In genomic region chr2:164739966-164740365, GRCh38 we compare ENCODE assay signal across 10 cellular contexts.
A peak's percentile ranks its signal among the peaks of the same experiment; 100 is the strongest.
DNase-seq lines count a peak whose midpoint lies in the region; TF ChIP-seq lines count a peak whose summit lies in the region.
"Had no signal": no experiment of that assay in that cellular context is flagged by ENCODE, and none has a peak within 500 bp of the region (broad histone marks: within the 10 kb centered on the region; RNA-seq: fewer than 3 reads in every experiment).

No MANE protein-coding gene starts in this region.

- H3K27ac ChIP-seq in osteoblast (ENCODE audit: low read depth, low read length) (no peak overlapping the region), colonic mucosa (no peak overlapping the region)
- H3K27ac ChIP-seq: prostate gland had no signal

- intact Hi-C loops in CD14-positive monocyte (cut with micrococcal nuclease) (loop anchor here in 1 of 2 donors (10.0 kb wide), 1 partner anchor 255 kb away; no protein-coding TSS in a partner anchor), colonic mucosa (cut with DNase I) (loop anchor here (2.0 to 5.0 kb wide), 2 partner anchors 102 to 175 kb away; partner anchors contain the start of gene COBLL1)

- peaks cover 0 to 3% (median 0%) of the 10 kb centered on the region in 3 donors for H3K27me3 Mint-ChIP-seq in CD14-positive monocyte (ENCODE audit: low read depth in 3 of 3)

- H3K9me3 Mint-ChIP-seq in CD14-positive monocyte, result no peaks in the 10 kb centered on the region

- H2AFZ ChIP-seq in osteoblast (ENCODE audit: low read length), result no peak overlapping the region

- no peaks in the 10 kb centered on the region for H3K27me3 ChIP-seq in BJ (ENCODE audit: control insufficient read depth, insufficient read depth, low read length)
- no peaks in the 10 kb centered on the region for H3K27me3 ChIP-seq in osteoblast (ENCODE audit: insufficient read depth, low read length)
- H3K27me3 ChIP-seq in colonic mucosa, result no peaks in the 10 kb centered on the region

- no peaks in the 10 kb centered on the region for H3K79me2 ChIP-seq in osteoblast (ENCODE audit: insufficient read depth, low read length)

- POLR2A ChIA-PET in BJ (lab: Charles Lee), result no interaction called here

- peaks cover 7% of the 10 kb centered on the region for H3K4me1 Mint-ChIP-seq in CD14-positive monocyte

- H4K20me1 ChIP-seq in osteoblast (ENCODE audit: insufficient read depth, low read length), result no peaks in the 10 kb centered on the region

- H3K9me3 ChIP-seq in osteoblast (ENCODE audit: low read depth, low read length), result no peaks in the 10 kb centered on the region
- no peaks in the 10 kb centered on the region for H3K9me3 ChIP-seq in colonic mucosa
- H3K9me3 ChIP-seq: prostate gland had no signal

- TF ChIP-seq CTCF in BJ (IDR thresholded peaks at IDR 0.05; ENCODE audit: insufficient read depth, low read depth, low read length) (no peak), osteoblast (IDR thresholded peaks at IDR 0.05; ENCODE audit: extremely low read depth, low read depth, low read length) (no peak), CD14-positive monocyte (IDR thresholded peaks at IDR 0.05) (no peak), colonic mucosa (IDR thresholded peaks at IDR 0.05) (no peak)

- H3K4me1 ChIP-seq in osteoblast (ENCODE audit: insufficient read depth, low read length) (peaks cover 11% of the 10 kb centered on the region), colonic mucosa (peaks cover 5% of the 10 kb centered on the region)
- H3K4me1 ChIP-seq: prostate gland had no signal

- H3K36me3 ChIP-seq in BJ (ENCODE audit: control insufficient read depth, insufficient read depth, low read length) (no peaks in the 10 kb centered on the region; the same call in 1 of the 2 replicates), osteoblast (ENCODE audit: insufficient read depth, low read length) (no peaks in the 10 kb centered on the region), colonic mucosa (no peaks in the 10 kb centered on the region)
- H3K36me3 ChIP-seq: prostate gland had no signal

- H3K27ac Mint-ChIP-seq in CD14-positive monocyte, result peak overlapping the region in 1 of 7 donors; percentile 4

- H3K4me3 ChIP-seq in BJ (ENCODE audit: low read depth, low read length) (no peak overlapping the region), osteoblast (ENCODE audit: insufficient read depth, low read length) (no peak overlapping the region), colonic mucosa (no peak overlapping the region)
- H3K4me3 ChIP-seq: prostate gland had no signal

- H3K4me3 Mint-ChIP-seq in CD14-positive monocyte, result no peak overlapping the region

- DNase-seq in BJ (ENCODE audit: low read depth) (peak; percentile 37), LHCN-M2 (ENCODE audit: low read depth) (peak; percentile 66), dermis blood vessel endothelial cell (peak; percentile 61), osteoblast (ENCODE audit: insufficient read length, low spot score, missing footprints) (peak; percentile 56), NCI-H2171 (lab: John Stamatoyannopoulos, UW) (no peak), NCI-H524 treated with DMSO at 0.1 percent for 48 hours (lab: John Stamatoyannopoulos, UW) (no peak), CD14-positive monocyte (ENCODE audit: low spot score) (no peak), colonic mucosa (no peak)
- DNase-seq: hippocampal formation had no signal

- peak overlapping the region; percentile 54 for H3K4me2 ChIP-seq in osteoblast (ENCODE audit: insufficient read depth, low read length)

- CTCF ChIA-PET in BJ (lab: Yijun Ruan, JAX), result no interaction called here

- H3K36me3 Mint-ChIP-seq in CD14-positive monocyte, result no peaks in the 10 kb centered on the region

- no peak overlapping the region for H3K9ac ChIP-seq in colonic mucosa (ENCODE audit: low read depth in 2 of 2, low read length in 2 of 2)

Comparison
In these comparisons a context has a peak if more than half of its experiments do, and no peak if none do; other contexts are left out.
1. DNase-seq: peak in BJ (single experiment), LHCN-M2 (single experiment), dermis blood vessel endothelial cell (single experiment) and osteoblast (single experiment); none in NCI-H2171 (single experiment), NCI-H524 treated with DMSO at 0.1 percent for 48 hours (single experiment), CD14-positive monocyte (single experiment) and colonic mucosa (single experiment).